31 cellular contexts compared by ENCODE assay signal in genomic region chr1:179325836-179326235, GRCh38. TPM values are rescaled to one million over a fixed set of nuclear protein-coding genes. Genes with fewer than 3 reads are reported as not detected.
"Had no signal": no experiment of that assay in that cellular context is flagged by ENCODE, and none has a peak within 500 bp of the region (broad histone marks: within the 10 kb centered on the region; RNA-seq: fewer than 3 reads in every experiment).

No MANE protein-coding gene starts in this region.

- H3K9me3 ChIP-seq: ascending aorta, Peyer's patch had no signal

- ATAC-seq: activated T-cell treated with anti-CD3 and anti-CD28 coated beads, Interleukin-2, amount 50 U/mL, for 72 hours; activated T-helper 17 cell treated with anti-CD3 and anti-CD28 coated beads, Interleukin-2, amount 50 U/mL, for 72 hours; SK-N-SH treated with all-trans-retinoic acid at 6 μM for 48 hours; T-cell; T-helper 17 cell had no signal

- H3K36me3 ChIP-seq: cardiac muscle cell, Peyer's patch had no signal

- H3K27ac ChIP-seq: ascending aorta, cardiac muscle cell, Peyer's patch, WERI-Rb-1 had no signal

- DNase-seq: activated CD4-positive, alpha-beta memory T cell treated with anti-CD3 and anti-CD28 coated beads, Interleukin-2, amount 10 ng/mL, durations not matched to agents 7 days and 5 days; activated CD4-positive, alpha-beta T cell treated with anti-CD3 and anti-CD28 coated beads for 1 hour; activated CD4-positive, alpha-beta T cell treated with anti-CD3 and anti-CD28 coated beads for 48 hours; activated CD4-positive, CD25-positive, alpha-beta regulatory T cell; activated effector memory CD4-positive, alpha-beta T cell treated with anti-CD3 and anti-CD28 coated beads, Interleukin-2, amount 50 U/mL, for 16 hours; activated naive CD4-positive, alpha-beta T cell; activated naive CD4-positive, alpha-beta T cell treated with anti-CD3 and anti-CD28 coated beads, Interleukin-2, amount 50 U/mL, for 16 hours; activated naive CD8-positive, alpha-beta T cell treated with anti-CD3 and anti-CD28 coated beads, Interleukin-2, amount 10 ng/mL, durations not matched to agents 7 days and 5 days; activated T-cell treated with anti-CD3 and anti-CD28 coated beads, Interleukin-2, amount 50 U/mL, for 1 hour; activated T-cell treated with anti-CD3 and anti-CD28 coated beads, Interleukin-2, amount 50 U/mL, for 72 hours; amygdala; MV-4-11; NCI-H1092; NCI-H1436 treated with DMSO at 0.1 percent for 48 hours; NCI-H1694 treated with DMSO at 0.1 percent for 48 hours; NCI-H2029; NCI-H345; NCI-H524 treated with DMSO at 0.1 percent for 48 hours; Peyer's patch; RPMI8226; SIG-M5; T-cell; T-helper 17 cell; T-helper 9 cell; WERI-Rb-1 had no signal

- H3K4me1 ChIP-seq: ascending aorta, Peyer's patch had no signal

- H3K27me3 ChIP-seq: ascending aorta, cardiac muscle cell, Peyer's patch had no signal

- H3K4me3 ChIP-seq: ascending aorta, cardiac muscle cell, Peyer's patch had no signal

RNA-seq across cellular contexts. Expression of gene AXDND1, which starts 39.9 kb away (rescaled TPM):
- total RNA-seq: activated T-helper 17 cell treated with anti-CD3 and anti-CD28 coated beads, Interleukin-2, amount 50 U/mL, for 72 hours; ascending aorta; M059J; NCI-H460 had no signal
